ENCODE assay signal across 37 cellular contexts in the genomic region with DNA sequence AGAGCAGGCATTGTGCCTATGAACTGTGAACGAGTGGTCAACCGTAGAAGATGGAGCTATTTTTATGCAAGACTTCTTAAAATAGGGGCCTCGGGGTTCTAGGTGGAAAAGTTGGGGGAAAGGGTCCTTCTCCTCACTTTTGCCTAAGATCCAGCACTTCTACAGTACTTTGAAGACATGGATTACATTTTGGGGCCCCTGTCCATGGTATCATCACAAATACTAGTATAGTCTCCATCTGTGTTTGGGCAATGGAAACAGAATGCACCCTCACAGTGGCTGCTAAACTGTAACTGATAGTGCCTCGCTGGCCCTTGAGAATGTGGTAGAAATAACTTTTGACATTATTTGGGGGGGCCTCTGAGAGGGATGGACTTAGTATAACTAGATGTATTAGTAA. TPM values are rescaled to one million over a fixed set of nuclear protein-coding genes. Genes with fewer than 3 reads are reported as not detected.
"Had no signal": no experiment of that assay in that cellular context is flagged by ENCODE, and none has a peak within 500 bp of the region (broad histone marks: within the 10 kb centered on the region; RNA-seq: fewer than 3 reads in every experiment).

No MANE protein-coding gene starts in this region.

- H3K27ac ChIP-seq: brain microvascular endothelial cell, epithelial cell of prostate, esophagus squamous epithelium, gastroesophageal sphincter, heart right ventricle, WERI-Rb-1 had no signal

- DNase-seq: activated B cell treated with CpG ODN at 0.5 μM for 24 hours; activated CD4-positive, alpha-beta T cell treated with anti-CD3 and anti-CD28 coated beads for 48 hours; activated CD4-positive, alpha-beta T cell treated with anti-CD3 and anti-CD28 coated beads, Interleukin-2, amount 50 U/mL, for 1 hour; activated CD4-positive, alpha-beta T cell treated with anti-CD3 and anti-CD28 coated beads, Interleukin-2, amount 50 U/mL, for 48 hours; activated CD8-positive, alpha-beta memory T cell treated with anti-CD3 and anti-CD28 coated beads for 24 hours; activated CD8-positive, alpha-beta T cell treated with anti-CD3 and anti-CD28 coated beads for 36 hours; activated effector memory CD4-positive, alpha-beta T cell treated with Interleukin-2 at 50 U/mL for 16 hours; activated gamma-delta T cell treated with Interleukin-2 at 50 U/mL for 16 hours; activated naive CD4-positive, alpha-beta T cell treated with anti-CD3 and anti-CD28 coated beads, Interleukin-2, amount 50 U/mL, for 16 hours; activated naive CD4-positive, alpha-beta T cell treated with Interleukin-2 at 50 U/mL for 16 hours; activated T-cell treated with anti-CD3 and anti-CD28 coated beads, Interleukin-2, amount 50 U/mL, for 4 hours; amniotic stem cell; anterior cingulate cortex; brain microvascular endothelial cell; caudate nucleus; cortex of kidney; dermis blood vessel endothelial cell; effector CD4-positive, alpha-beta T cell; effector memory CD8-positive, alpha-beta T cell; esophagus squamous epithelium; foreskin melanocyte; heart right ventricle; T1000; WERI-Rb-1 had no signal

- ATAC-seq: activated CD4-positive, CD25-positive, alpha-beta regulatory T cell treated with anti-CD3 and anti-CD28 coated beads, Interleukin-2, amount 50 U/mL, for 24 hours; activated CD8-positive, alpha-beta T cell treated with anti-CD3 and anti-CD28 coated beads for 36 hours; activated T-cell treated with anti-CD3 and anti-CD28 coated beads, Interleukin-2, amount 50 U/mL, for 4 hours; activated T-helper 17 cell treated with anti-CD3 and anti-CD28 coated beads, Interleukin-2, amount 50 U/mL, for 72 hours; effector memory CD8-positive, alpha-beta T cell; gastroesophageal sphincter; heart right ventricle had no signal

- FAIRE-seq: astrocyte, bronchial epithelial cell, colon had no signal

- H3K36me3 ChIP-seq: brain microvascular endothelial cell, esophagus squamous epithelium, gastroesophageal sphincter, heart right ventricle, WERI-Rb-1 had no signal

- H3K4me3 ChIP-seq: esophagus squamous epithelium, gastroesophageal sphincter, heart right ventricle had no signal

- H3K9me3 ChIP-seq: esophagus squamous epithelium, gastroesophageal sphincter, heart right ventricle had no signal

RNA-seq across cellular contexts. Expression of gene CCDC184, which starts 5.5 kb away (rescaled TPM):
- total RNA-seq: bronchial epithelial cell, dermis blood vessel endothelial cell had no signal

RNA-seq across cellular contexts. Expression of gene OR10AD1, which starts 25.1 kb away (rescaled TPM):
- total RNA-seq: activated B cell treated with CpG ODN at 0.5 μM for 24 hours; activated CD8-positive, alpha-beta T cell treated with anti-CD3 and anti-CD28 coated beads for 36 hours; activated T-cell treated with anti-CD3 and anti-CD28 coated beads, Interleukin-2, amount 50 U/mL, for 4 hours; activated T-helper 17 cell treated with anti-CD3 and anti-CD28 coated beads, Interleukin-2, amount 50 U/mL, for 72 hours; astrocyte; bronchial epithelial cell; chondrocyte; dermis blood vessel endothelial cell; esophagus squamous epithelium; fibroblast of lung; fibroblast of villous mesenchyme; gastroesophageal sphincter; glomerular endothelial cell; heart right ventricle had no signal
- polyA plus RNA-seq: adipose tissue, esophagus, fibroblast of lung, heart right ventricle had no signal
